Comparison of ENCODE assay signal across 12 cellular contexts in genomic region chr12:106605254-106605653, GRCh38. TPM values are rescaled to one million over a fixed set of nuclear protein-coding genes. Genes with fewer than 3 reads are reported as not detected.
"Had no signal": no experiment of that assay in that cellular context is flagged by ENCODE, and none has a peak within 500 bp of the region (broad histone marks: within the 10 kb centered on the region; RNA-seq: fewer than 3 reads in every experiment).

No MANE protein-coding gene starts in this region.

- H3K9ac ChIP-seq: GM23248 had no signal

- H3K36me3 ChIP-seq: HAP-1 had no signal

- H3K4me3 ChIP-seq: GM23248, GM23338, HAP-1 had no signal

- H2AFZ ChIP-seq: GM23248, GM23338 had no signal

- H3K9me3 ChIP-seq: HAP-1 had no signal

- H3K4me3 Mint-ChIP-seq: GM23338, H9, HFFc6 had no signal

- FAIRE-seq: H1, H54 had no signal

- H3K9me3 Mint-ChIP-seq: HFFc6 had no signal

- H3K4me2 ChIP-seq: GM23338 had no signal

- H3K27ac ChIP-seq: GM23248 had no signal

- ATAC-seq: GM23338, HCT116 had no signal

- H3K4me1 ChIP-seq: HAP-1 had no signal

- H3K27ac Mint-ChIP-seq: GM23338, H9, HFFc6 had no signal

- DNase-seq: GM23248, GOT3, H7, H9, HCEC 1CT, HFFc6 had no signal

RNA-seq across cellular contexts. Expression of gene RFX4, which starts 22.4 kb away (rescaled TPM):
- total RNA-seq: GM23248, GM23338, H1, H4, HFFc6 had no signal
- polyA plus RNA-seq: GM23248 had no signal
